In the genomic region with DNA sequence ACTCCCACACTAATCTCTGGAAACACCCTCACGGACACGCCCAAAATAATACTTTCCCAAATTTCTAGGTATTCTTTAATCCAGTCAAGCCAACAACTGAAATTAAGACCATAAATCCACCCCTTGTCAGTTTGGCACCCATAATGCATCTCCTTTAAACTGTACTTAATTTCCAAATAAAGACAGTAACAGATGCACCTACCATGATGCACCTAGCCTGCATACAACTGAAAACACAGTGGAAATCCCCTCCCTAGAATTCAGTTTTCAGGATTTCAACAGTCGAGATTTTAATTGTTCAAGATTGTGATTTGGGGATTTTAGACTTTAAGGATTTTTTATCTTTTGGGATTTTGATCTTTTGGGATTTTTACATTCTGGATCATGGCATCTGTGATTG, we compare ENCODE assay signal across 14 cellular contexts.
"Had no signal": no experiment of that assay in that cellular context is flagged by ENCODE, and none has a peak within 500 bp of the region (broad histone marks: within the 10 kb centered on the region; RNA-seq: fewer than 3 reads in every experiment).

No MANE protein-coding gene starts in this region.

- H3K9me3 ChIP-seq: adrenal gland, lower lobe of right lung, stomach, thoracic aorta, upper lobe of right lung had no signal

- DNase-seq: activated CD4-positive, alpha-beta T cell treated with anti-CD3 and anti-CD28 coated beads, Interleukin-2, amount 50 U/mL, for 1 hour; activated CD4-positive, CD25-positive, alpha-beta regulatory T cell; activated gamma-delta T cell; activated T-cell treated with anti-CD3 and anti-CD28 coated beads for 4 hours; adrenal gland; left colon; lower lobe of right lung; occipital lobe; stimulated activated CD4-positive, alpha-beta T cell treated with anti-CD3 and anti-CD28 coated beads, Interleukin-15, amount 100 ng/mL, for 24 hours; stimulated activated CD4-positive, alpha-beta T cell treated with anti-CD3 and anti-CD28 coated beads, Interleukin-4, amount 100 ng/mL, for 24 hours; stomach; T-helper 2 cell; upper lobe of right lung had no signal

- ATAC-seq: left colon, lower lobe of right lung, upper lobe of right lung had no signal
